In genomic region chr1:54081306-54082270, GRCh38 we compare ENCODE assay signal across 8 cellular contexts. TPM values are rescaled to one million over a fixed set of nuclear protein-coding genes. Genes with fewer than 3 reads are reported as not detected.
DNase-seq lines count a peak whose midpoint lies in the region; ATAC-seq and TF ChIP-seq lines count a peak whose summit lies in the region.

No MANE protein-coding gene starts in this region.

- POLR2A ChIA-PET in A673 (lab: Charles Lee; ENCODE audit: low non-redundant PET), result interaction anchor here (0.6 kb wide), 1 partner anchor 12 kb away, joined by 11 read pairs; no protein-coding TSS in a partner anchor

- DNase-seq in A673 (ENCODE audit: low spot score), result peak; percentile 67
- peak; percentile 54 for DNase-seq in GM13977 (ENCODE audit: low spot score)
- DNase-seq in HL-60 (ENCODE audit: low read depth in 1 of 2, low spot score in 1 of 2), result peak; percentile 40 to 67
- DNase-seq in RPMI8226, result peak; percentile 81
- peak; percentile 15 for DNase-seq in activated effector memory CD4-positive, alpha-beta T cell treated with Interleukin-2 at 50 U/mL for 16 hours
- DNase-seq in glutamatergic neuron, result peak; percentile 84
- DNase-seq in pulmonary artery endothelial cell (ENCODE audit: low read depth, low spot score), result peak; percentile 24

- no peaks in the 10 kb centered on the region for H3K4me1 ChIP-seq in A673 (ENCODE audit: insufficient read depth, low read length, poor library complexity, severe bottlenecking)

- H3K27me3 Mint-ChIP-seq in glutamatergic neuron (ENCODE audit: unreplicated experiment), result peaks cover 1% of the 10 kb centered on the region

- TF ChIP-seq CTCF in A673 (conservative IDR thresholded peaks at IDR 0.05; ENCODE audit: low read depth, low read length) (peak; percentile 74), GM13977 (IDR thresholded peaks at IDR 0.05; ENCODE audit: extremely low read depth, insufficient read depth, missing control alignments) (peak; percentile 84), HL-60 (IDR thresholded peaks at IDR 0.05; ENCODE audit: insufficient read depth, low read length) (peak; percentile 83), glutamatergic neuron (IDR thresholded peaks at IDR 0.05; ENCODE audit: partially characterized antibody, unreplicated experiment) (peak; percentile 88)

- no peak overlapping the region for H3K4me3 Mint-ChIP-seq in glutamatergic neuron (ENCODE audit: unreplicated experiment)

- no peak for ATAC-seq in GM18505 (IDR thresholded peaks at IDR 0.05; ENCODE audit: unreplicated experiment)

- TF ChIP-seq POLR2A in GM18505 (IDR thresholded peaks at IDR 0.05; ENCODE audit: borderline replicate concordance, extremely low read depth, insufficient read depth, insufficient read length), result no peak

- in situ Hi-C loops in GM13977 (cut with MboI; ENCODE audit: low pct_unique_long_range_greater_than_20kb, low sequenced_read_pairs, unreplicated experiment), result no loop called here

- H3K4me3 ChIP-seq in A673 (ENCODE audit: low read depth, low read length, poor library complexity, severe bottlenecking) (no peak overlapping the region), HL-60 (replicated peaks; ENCODE audit: insufficient read depth, low read length) (no peak overlapping the region)

- H3K27ac ChIP-seq in A673 (ENCODE audit: low read depth, low read length, poor library complexity, severe bottlenecking) (no peak overlapping the region), HL-60 (replicated peaks) (no peak overlapping the region)

- H3K27me3 ChIP-seq in A673 (replicated peaks; ENCODE audit: insufficient read depth, low read depth, low read length, poor library complexity) (no peaks in the 10 kb centered on the region), HL-60 (ENCODE audit: insufficient read depth, poor library complexity, severe bottlenecking) (no peaks in the 10 kb centered on the region)

- no peaks in the 10 kb centered on the region for H3K36me3 ChIP-seq in A673 (ENCODE audit: insufficient read depth, low read length, poor library complexity, severe bottlenecking)

- no peaks in the 10 kb centered on the region for H3K9me3 ChIP-seq in A673 (ENCODE audit: low read depth, low read length, poor library complexity, severe bottlenecking)

- H3K27ac Mint-ChIP-seq in glutamatergic neuron (ENCODE audit: unreplicated experiment), result no peak overlapping the region

- H3K4me1 Mint-ChIP-seq in glutamatergic neuron (ENCODE audit: low read depth, unreplicated experiment), result peaks cover 22% of the 10 kb centered on the region

- intact Hi-C loops in A673 (cut with micrococcal nuclease; ENCODE audit: unreplicated experiment), result no loop called here

- H3K9me3 Mint-ChIP-seq in glutamatergic neuron (ENCODE audit: unreplicated experiment), result peaks cover 4% of the 10 kb centered on the region

- CTCF ChIA-PET in A673 (lab: Charles Lee), result interaction anchor here (0.5 to 0.6 kb wide), 4 partner anchors 23 to 231 kb away, joined by 3 to 6 read pairs (median 5); partner anchors contain the start of gene LRRC42

- no TSS peak for BruUV-seq in A673 (replicated peaks; lab: Mats Ljungman, UMichigan)

- H3K36me3 Mint-ChIP-seq in glutamatergic neuron (ENCODE audit: unreplicated experiment), result no peaks in the 10 kb centered on the region

RNA-seq across cellular contexts. Expression of gene TCEANC2, which starts 28.2 kb away (rescaled TPM):
- total RNA-seq in A673 (2021) (3.8 and 4.2 TPM in 2 replicates), glutamatergic neuron (ENCODE audit: unreplicated experiment) (10.7 TPM), pulmonary artery endothelial cell (2.6 and 3.7 TPM in 2 replicates)

RNA-seq across cellular contexts. Expression of gene TMEM59, which starts 28.6 kb away (rescaled TPM):
- total RNA-seq in A673 (2021) (73.5 and 82.1 TPM in 2 replicates), glutamatergic neuron (ENCODE audit: unreplicated experiment) (309 TPM), pulmonary artery endothelial cell (246 and 255 TPM in 2 replicates)

Comparison
In these comparisons a context has a peak if more than half of its experiments do, and no peak if none do; other contexts are left out.
1. DNase-seq: peak in every context shown above with its lines; median percentile 84 in glutamatergic neuron; 81 in RPMI8226; 67 in A673; 54 in GM13977; 54 in HL-60; 24 in pulmonary artery endothelial cell; 15 in activated effector memory CD4-positive, alpha-beta T cell treated with Interleukin-2 at 50 U/mL for 16 hours.